Comparison of ENCODE assay signal across 26 cellular contexts in the genomic region with DNA sequence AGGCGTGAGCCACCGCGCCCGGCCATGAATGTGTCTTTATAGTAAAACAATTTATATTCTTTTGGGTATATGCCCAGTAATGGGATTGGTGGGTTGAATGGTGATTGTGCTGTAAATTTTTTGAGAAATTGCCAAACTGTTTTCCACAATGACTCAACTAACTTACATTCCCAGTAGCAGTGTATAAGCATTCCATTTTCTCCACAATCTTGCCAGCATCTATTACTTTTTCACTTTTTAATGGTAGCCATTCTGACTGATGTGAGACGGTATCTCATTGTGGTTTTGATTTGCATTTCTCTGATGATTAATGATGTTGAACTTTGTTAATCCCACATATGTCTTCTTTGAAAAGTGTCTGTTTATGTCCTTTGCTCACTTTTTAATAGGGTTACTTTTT.
DNase-seq lines count a peak whose midpoint lies in the region; ATAC-seq, FAIRE-seq and TF ChIP-seq lines count a peak whose summit lies in the region.
"Had no signal": no experiment of that assay in that cellular context is flagged by ENCODE, and none has a peak within 500 bp of the region (broad histone marks: within the 10 kb centered on the region; RNA-seq: fewer than 3 reads in every experiment).

No MANE protein-coding gene starts in this region.

- CTCF ChIA-PET in WTC11 (lab: Charles Lee), result interaction anchor here (0.7 kb wide), 1 partner anchor 1228 kb away, joined by 3 read pairs; no protein-coding TSS in a partner anchor

- peaks cover 6% of the 10 kb centered on the region for H3K36me3 Mint-ChIP-seq in WTC11
- H3K36me3 Mint-ChIP-seq: CD4-positive, alpha-beta memory T cell had no signal

- H3K27ac Mint-ChIP-seq in WTC11, result no peak overlapping the region

- no peak overlapping the region for H3K4me3 ChIP-seq in bronchial epithelial cell (ENCODE audit: low read depth, low read length)
- H3K4me3 ChIP-seq: gastroesophageal sphincter, prostate gland, spleen had no signal

- H3K27me3 ChIP-seq in bronchial epithelial cell (ENCODE audit: control insufficient read depth, insufficient read depth, low read length), result no peaks in the 10 kb centered on the region
- H3K27me3 ChIP-seq: gastroesophageal sphincter, spleen had no signal

- no peaks in the 10 kb centered on the region for H3K27me3 Mint-ChIP-seq in WTC11 (ENCODE audit: low read depth)
- H3K27me3 Mint-ChIP-seq: CD4-positive, alpha-beta memory T cell had no signal

- no peak overlapping the region for H3K4me3 Mint-ChIP-seq in WTC11
- H3K4me3 Mint-ChIP-seq: CD4-positive, alpha-beta memory T cell had no signal

- POLR2A ChIA-PET in WTC11 (lab: Charles Lee), result no interaction called here

- no peak for FAIRE-seq in bronchial epithelial cell (lab: Jason Lieb, UNC)
- FAIRE-seq: colon, GM18507, urothelium cell line had no signal

- peak; percentile 52 for DNase-seq in Caki2 (ENCODE audit: low read depth)
- DNase-seq in LHCN-M2 (ENCODE audit: low read depth), result peak; percentile 8
- peak; percentile 23 for DNase-seq in bronchial epithelial cell (ENCODE audit: low read depth)
- peak; percentile 19 for DNase-seq in kidney glomerular epithelial cell (lab: John Stamatoyannopoulos, UW)
- no peak for DNase-seq in effector CD4-positive, alpha-beta T cell
- DNase-seq in WTC11 (ENCODE audit: low spot score), result no peak
- DNase-seq in ACHN, result no peak
- DNase-seq: activated CD4-positive, alpha-beta T cell treated with anti-CD3 and anti-CD28 coated beads, Interleukin-2, amount 50 U/mL, for 48 hours; activated gamma-delta T cell; amygdala; CD4-positive, alpha-beta memory T cell; DMS79 treated with DMSO at 0.1 percent for 48 hours; Karpas-422; NCI-H1417; NCI-H524; SHP77; spleen; substantia nigra; T-helper 1 cell had no signal

- TF ChIP-seq CTCF in bronchial epithelial cell (IDR thresholded peaks at IDR 0.05; ENCODE audit: insufficient read depth, low read length, severe bottlenecking) (no peak), WTC11 (IDR thresholded peaks at IDR 0.05) (no peak)

- H3K9me3 Mint-ChIP-seq in WTC11, result peaks cover 24% of the 10 kb centered on the region

- in situ Hi-C loops in Caki2 (cut with HindIII; ENCODE audit: low pct_unique_long_range_greater_than_20kb, low sequenced_read_pairs), result no loop called here
- in situ Hi-C loops in ACHN (cut with HindIII; ENCODE audit: low pct_ligation_motif_present, low pct_unique_long_range_greater_than_20kb, low sequenced_read_pairs), result no loop called here

- ATAC-seq in WTC11 (no peak), GM21737 (IDR thresholded peaks at IDR 0.05; ENCODE audit: unreplicated experiment) (no peak)
- ATAC-seq: gastroesophageal sphincter, left lobe of liver had no signal

- H3K36me3 ChIP-seq in bronchial epithelial cell (ENCODE audit: control insufficient read depth, insufficient read depth, low read length), result no peaks in the 10 kb centered on the region
- H3K36me3 ChIP-seq: gastroesophageal sphincter, prostate gland, spleen had no signal

- no peaks in the 10 kb centered on the region for H3K4me1 Mint-ChIP-seq in WTC11
- H3K4me1 Mint-ChIP-seq: CD4-positive, alpha-beta memory T cell had no signal

TF ChIP-seq in WTC11, 78 proteins besides CTCF, POLR2A, EP300 and RAD21 (continues in another document):
- TF ChIP-seq, protein P1, sequence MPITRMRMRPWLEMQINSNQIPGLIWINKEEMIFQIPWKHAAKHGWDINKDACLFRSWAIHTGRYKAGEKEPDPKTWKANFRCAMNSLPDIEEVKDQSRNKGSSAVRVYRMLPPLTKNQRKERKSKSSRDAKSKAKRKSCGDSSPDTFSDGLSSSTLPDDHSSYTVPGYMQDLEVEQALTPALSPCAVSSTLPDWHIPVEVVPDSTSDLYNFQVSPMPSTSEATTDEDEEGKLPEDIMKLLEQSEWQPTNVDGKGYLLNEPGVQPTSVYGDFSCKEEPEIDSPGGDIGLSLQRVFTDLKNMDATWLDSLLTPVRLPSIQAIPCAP (CRISPR knock-in tag; IDR thresholded peaks at IDR 0.05), result no peak
- TF ChIP-seq GTF2I (CRISPR knock-in tag; conservative IDR thresholded peaks at IDR 0.05), result no peak
- no peak for TF ChIP-seq ZNF423 (CRISPR knock-in tag; IDR thresholded peaks at IDR 0.05)
- TF ChIP-seq, protein P2, sequence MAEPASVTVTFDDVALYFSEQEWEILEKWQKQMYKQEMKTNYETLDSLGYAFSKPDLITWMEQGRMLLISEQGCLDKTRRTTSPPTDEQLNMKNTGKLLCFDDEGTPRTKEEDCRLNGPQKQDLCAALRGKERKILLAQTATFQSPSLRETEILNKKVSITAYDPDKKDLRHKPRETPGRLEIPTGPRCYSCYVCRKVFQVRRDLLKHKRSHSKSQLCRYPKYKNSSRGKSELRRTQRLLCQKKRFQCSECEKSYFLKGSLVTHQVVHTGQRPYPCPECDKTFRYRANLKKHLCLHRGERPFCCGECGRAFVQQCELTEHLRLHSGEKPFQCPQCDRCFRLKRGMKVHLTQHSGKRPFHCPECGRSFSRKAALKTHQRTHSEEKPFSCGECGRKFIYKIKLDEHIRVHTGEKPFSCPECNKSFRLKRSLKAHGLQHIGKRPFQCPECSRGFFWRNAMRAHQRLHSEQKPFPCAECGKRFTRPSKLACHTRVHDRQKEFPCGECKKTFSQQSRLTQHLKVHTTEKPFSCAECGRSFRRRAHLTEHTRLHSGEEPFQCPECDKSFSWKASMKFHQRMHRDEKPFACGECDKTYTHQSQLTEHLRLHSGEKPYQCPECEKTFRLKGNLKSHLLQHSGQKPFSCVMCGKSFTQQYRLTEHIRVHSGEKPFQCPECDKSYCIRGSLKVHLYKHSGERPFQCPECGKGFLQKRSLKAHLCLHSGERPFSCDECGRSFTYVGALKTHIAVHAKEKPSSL (CRISPR knock-in tag; conservative IDR thresholded peaks at IDR 0.05), result no peak
- TF ChIP-seq, protein P3, sequence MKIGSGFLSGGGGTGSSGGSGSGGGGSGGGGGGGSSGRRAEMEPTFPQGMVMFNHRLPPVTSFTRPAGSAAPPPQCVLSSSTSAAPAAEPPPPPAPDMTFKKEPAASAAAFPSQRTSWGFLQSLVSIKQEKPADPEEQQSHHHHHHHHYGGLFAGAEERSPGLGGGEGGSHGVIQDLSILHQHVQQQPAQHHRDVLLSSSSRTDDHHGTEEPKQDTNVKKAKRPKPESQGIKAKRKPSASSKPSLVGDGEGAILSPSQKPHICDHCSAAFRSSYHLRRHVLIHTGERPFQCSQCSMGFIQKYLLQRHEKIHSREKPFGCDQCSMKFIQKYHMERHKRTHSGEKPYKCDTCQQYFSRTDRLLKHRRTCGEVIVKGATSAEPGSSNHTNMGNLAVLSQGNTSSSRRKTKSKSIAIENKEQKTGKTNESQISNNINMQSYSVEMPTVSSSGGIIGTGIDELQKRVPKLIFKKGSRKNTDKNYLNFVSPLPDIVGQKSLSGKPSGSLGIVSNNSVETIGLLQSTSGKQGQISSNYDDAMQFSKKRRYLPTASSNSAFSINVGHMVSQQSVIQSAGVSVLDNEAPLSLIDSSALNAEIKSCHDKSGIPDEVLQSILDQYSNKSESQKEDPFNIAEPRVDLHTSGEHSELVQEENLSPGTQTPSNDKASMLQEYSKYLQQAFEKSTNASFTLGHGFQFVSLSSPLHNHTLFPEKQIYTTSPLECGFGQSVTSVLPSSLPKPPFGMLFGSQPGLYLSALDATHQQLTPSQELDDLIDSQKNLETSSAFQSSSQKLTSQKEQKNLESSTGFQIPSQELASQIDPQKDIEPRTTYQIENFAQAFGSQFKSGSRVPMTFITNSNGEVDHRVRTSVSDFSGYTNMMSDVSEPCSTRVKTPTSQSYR (CRISPR knock-in tag; IDR thresholded peaks at IDR 0.05), result no peak
- no peak for TF ChIP-seq SMAD3 (CRISPR knock-in tag; IDR thresholded peaks at IDR 0.05; ENCODE audit: borderline replicate concordance)
- TF ChIP-seq, protein P4, sequence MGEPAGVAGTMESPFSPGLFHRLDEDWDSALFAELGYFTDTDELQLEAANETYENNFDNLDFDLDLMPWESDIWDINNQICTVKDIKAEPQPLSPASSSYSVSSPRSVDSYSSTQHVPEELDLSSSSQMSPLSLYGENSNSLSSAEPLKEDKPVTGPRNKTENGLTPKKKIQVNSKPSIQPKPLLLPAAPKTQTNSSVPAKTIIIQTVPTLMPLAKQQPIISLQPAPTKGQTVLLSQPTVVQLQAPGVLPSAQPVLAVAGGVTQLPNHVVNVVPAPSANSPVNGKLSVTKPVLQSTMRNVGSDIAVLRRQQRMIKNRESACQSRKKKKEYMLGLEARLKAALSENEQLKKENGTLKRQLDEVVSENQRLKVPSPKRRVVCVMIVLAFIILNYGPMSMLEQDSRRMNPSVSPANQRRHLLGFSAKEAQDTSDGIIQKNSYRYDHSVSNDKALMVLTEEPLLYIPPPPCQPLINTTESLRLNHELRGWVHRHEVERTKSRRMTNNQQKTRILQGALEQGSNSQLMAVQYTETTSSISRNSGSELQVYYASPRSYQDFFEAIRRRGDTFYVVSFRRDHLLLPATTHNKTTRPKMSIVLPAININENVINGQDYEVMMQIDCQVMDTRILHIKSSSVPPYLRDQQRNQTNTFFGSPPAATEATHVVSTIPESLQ (CRISPR knock-in tag; IDR thresholded peaks at IDR 0.05), result no peak
- no peak for TF ChIP-seq ZNF232 (CRISPR knock-in tag; IDR thresholded peaks at IDR 0.05)
- TF ChIP-seq, protein P5, sequence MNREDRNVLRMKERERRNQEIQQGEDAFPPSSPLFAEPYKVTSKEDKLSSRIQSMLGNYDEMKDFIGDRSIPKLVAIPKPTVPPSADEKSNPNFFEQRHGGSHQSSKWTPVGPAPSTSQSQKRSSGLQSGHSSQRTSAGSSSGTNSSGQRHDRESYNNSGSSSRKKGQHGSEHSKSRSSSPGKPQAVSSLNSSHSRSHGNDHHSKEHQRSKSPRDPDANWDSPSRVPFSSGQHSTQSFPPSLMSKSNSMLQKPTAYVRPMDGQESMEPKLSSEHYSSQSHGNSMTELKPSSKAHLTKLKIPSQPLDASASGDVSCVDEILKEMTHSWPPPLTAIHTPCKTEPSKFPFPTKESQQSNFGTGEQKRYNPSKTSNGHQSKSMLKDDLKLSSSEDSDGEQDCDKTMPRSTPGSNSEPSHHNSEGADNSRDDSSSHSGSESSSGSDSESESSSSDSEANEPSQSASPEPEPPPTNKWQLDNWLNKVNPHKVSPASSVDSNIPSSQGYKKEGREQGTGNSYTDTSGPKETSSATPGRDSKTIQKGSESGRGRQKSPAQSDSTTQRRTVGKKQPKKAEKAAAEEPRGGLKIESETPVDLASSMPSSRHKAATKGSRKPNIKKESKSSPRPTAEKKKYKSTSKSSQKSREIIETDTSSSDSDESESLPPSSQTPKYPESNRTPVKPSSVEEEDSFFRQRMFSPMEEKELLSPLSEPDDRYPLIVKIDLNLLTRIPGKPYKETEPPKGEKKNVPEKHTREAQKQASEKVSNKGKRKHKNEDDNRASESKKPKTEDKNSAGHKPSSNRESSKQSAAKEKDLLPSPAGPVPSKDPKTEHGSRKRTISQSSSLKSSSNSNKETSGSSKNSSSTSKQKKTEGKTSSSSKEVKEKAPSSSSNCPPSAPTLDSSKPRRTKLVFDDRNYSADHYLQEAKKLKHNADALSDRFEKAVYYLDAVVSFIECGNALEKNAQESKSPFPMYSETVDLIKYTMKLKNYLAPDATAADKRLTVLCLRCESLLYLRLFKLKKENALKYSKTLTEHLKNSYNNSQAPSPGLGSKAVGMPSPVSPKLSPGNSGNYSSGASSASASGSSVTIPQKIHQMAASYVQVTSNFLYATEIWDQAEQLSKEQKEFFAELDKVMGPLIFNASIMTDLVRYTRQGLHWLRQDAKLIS (CRISPR knock-in tag; IDR thresholded peaks at IDR 0.05; ENCODE audit: borderline replicate concordance), result no peak

Comparison
In these comparisons a context has a peak if more than half of its experiments do, and no peak if none do; other contexts are left out.
1. DNase-seq: peak in Caki2 (single experiment), LHCN-M2 (single experiment), bronchial epithelial cell (single experiment) and kidney glomerular epithelial cell (single experiment); none in effector CD4-positive, alpha-beta T cell (single experiment), WTC11 (single experiment) and ACHN (single experiment).